12 cellular contexts compared by ENCODE assay signal in the genomic region with DNA sequence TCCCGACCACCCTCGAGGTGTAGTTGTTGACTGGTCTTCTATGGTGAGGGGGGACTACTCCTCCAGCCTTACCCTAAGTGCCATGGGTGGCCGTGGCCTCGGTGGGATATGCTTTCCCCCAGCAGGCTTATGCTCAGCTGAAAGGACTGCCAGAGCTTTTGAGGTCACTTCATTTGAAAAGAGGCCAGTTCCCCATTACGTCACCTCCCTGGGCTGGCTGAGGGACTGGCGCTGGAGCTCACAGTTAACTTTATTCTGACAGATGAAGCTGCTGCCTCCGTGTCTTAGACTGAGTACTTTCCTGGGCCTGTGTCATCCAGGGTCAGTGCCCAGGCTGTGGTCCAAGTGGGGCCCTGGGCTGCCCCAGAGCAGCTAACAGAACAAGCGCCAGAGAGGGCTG. TPM values are rescaled to one million over a fixed set of nuclear protein-coding genes. Genes with fewer than 3 reads are reported as not detected.
A peak's percentile ranks its signal among the peaks of the same experiment; 100 is the strongest.
DNase-seq lines count a peak whose midpoint lies in the region; ATAC-seq and TF ChIP-seq lines count a peak whose summit lies in the region.
"Had no signal": no experiment of that assay in that cellular context is flagged by ENCODE, and none has a peak within 500 bp of the region (broad histone marks: within the 10 kb centered on the region; RNA-seq: fewer than 3 reads in every experiment).

No MANE protein-coding gene starts in this region.

- H3K9me2 ChIP-seq in GM23248 (ENCODE audit: insufficient read depth): no peaks in the 10 kb centered on the region

- no peak overlapping the region for H3K27ac ChIP-seq in GM23248

- H3K27me3 ChIP-seq in GM23248 (replicated peaks; ENCODE audit: insufficient read depth): peaks cover 15% of the 10 kb centered on the region

- H3F3A ChIP-seq in GM23248 (ENCODE audit: insufficient read depth): no peaks in the 10 kb centered on the region

- peak overlapping the region in 1 of 5 experiments; percentile 49 for H3K4me3 Mint-ChIP-seq in brain
- H3K4me3 Mint-ChIP-seq: CD4-positive, alpha-beta T cell had no signal

- H3K9me3 ChIP-seq in GM23248 (ENCODE audit: low read depth): no peaks in the 10 kb centered on the region

- no peaks in the 10 kb centered on the region for H3K79me2 ChIP-seq in GM23248 (ENCODE audit: insufficient read depth)

- H3K27me3 Mint-ChIP-seq in brain: peaks cover 13% of the 10 kb centered on the region
- H3K27me3 Mint-ChIP-seq: CD4-positive, alpha-beta T cell had no signal

- peaks cover 41% of the 10 kb centered on the region for H3K4me1 Mint-ChIP-seq in brain

- H3K27ac Mint-ChIP-seq in brain: peak overlapping the region; percentile 45 to 88 (median 85)
- H3K27ac Mint-ChIP-seq: CD4-positive, alpha-beta T cell had no signal

- H3K4me2 ChIP-seq in GM23248 (ENCODE audit: unreplicated experiment): no peak overlapping the region

- H3K9ac ChIP-seq in GM23248: no peak overlapping the region

- H2AFZ ChIP-seq in GM23248: no peak overlapping the region

- ATAC-seq in HG02610 (IDR thresholded peaks at IDR 0.05; ENCODE audit: unreplicated experiment) (no peak), HG03571 (IDR thresholded peaks at IDR 0.05; ENCODE audit: unreplicated experiment) (no peak), GM19452 (IDR thresholded peaks at IDR 0.05; ENCODE audit: unreplicated experiment) (no peak)
- ATAC-seq: activated CD4-positive, CD25-positive, alpha-beta regulatory T cell treated with anti-CD3 and anti-CD28 coated beads, Interleukin-2, amount 50 U/mL, for 24 hours had no signal

- no peaks in the 10 kb centered on the region for H3K4me1 ChIP-seq in GM23248 (ENCODE audit: insufficient read depth)

- in situ Hi-C loops in GM23248 (cut with MboI): no loop called here

- DNase-seq in GM23248: peak; percentile 79
- peak; percentile 59 for DNase-seq in iris pigment epithelial cell (ENCODE audit: low read depth)
- DNase-seq in skeletal muscle cell (ENCODE audit: low read depth): peak; percentile 37
- no peak for DNase-seq in NCI-H1694 treated with DMSO at 0.1 percent for 48 hours (lab: John Stamatoyannopoulos, UW)
- DNase-seq: activated naive CD4-positive, alpha-beta T cell; CD4-positive, alpha-beta T cell; NCI-H2107 had no signal

- H3K4me3 ChIP-seq in GM23248 (no peak overlapping the region), skeletal muscle cell (ENCODE audit: low read depth, low read length) (no peak overlapping the region)

- peaks cover 35% of the 10 kb centered on the region for H3K36me3 Mint-ChIP-seq in brain

- no peaks in the 10 kb centered on the region for H4K20me1 ChIP-seq in GM23248 (ENCODE audit: insufficient read depth)

- WGBS in GM23248 (ENCODE audit: low coverage in 1 of 2, low lambda C conversion rate in 2 of 2, missing lambda C conversion rate in 2 of 2), 2 experiments: 20% methylated on average over 8 of the region's 8 CpGs

- peaks cover 0 to 2% (median 0%) of the 10 kb centered on the region in 5 experiments for H3K9me3 Mint-ChIP-seq in brain
- H3K9me3 Mint-ChIP-seq: CD4-positive, alpha-beta T cell had no signal

- H3K36me3 ChIP-seq in GM23248 (ENCODE audit: low read depth): no peaks in the 10 kb centered on the region

- TF ChIP-seq CTCF in brain (conservative IDR thresholded peaks at IDR 0.05): no peak

RNA-seq across cellular contexts. Expression of a gene that starts 42.8 kb away (rescaled TPM):
- 34.3 and 134 TPM in 2 replicates for total RNA-seq in GM23248 (2014; rRNA removed; shearing (Covaris generic))
- polyA plus RNA-seq in GM23248 (2016; fragmentation: Nextera tagmentation; extraction: Ambion mirVana): 16.6 and 21.1 TPM in 2 replicates
- 44.4 TPM for polyA plus RNA-seq in brain (ENCODE audit: insufficient read depth, low read depth, low replicate concordance)

RNA-seq across cellular contexts. Expression of a gene that starts 48.5 kb away (rescaled TPM):
- total RNA-seq in GM23248 (2014; rRNA removed; shearing (Covaris generic)): not detected in 2 replicates
- polyA plus RNA-seq in GM23248 (2016; fragmentation: Nextera tagmentation; extraction: Ambion mirVana) (not detected in 2 replicates), brain (ENCODE audit: insufficient read depth, low read depth, low replicate concordance) (46.0 TPM)

Comparison
In these comparisons a context has a peak if more than half of its experiments do, and no peak if none do; other contexts are left out.
1. RNA of a gene that starts 48.5 kb away (polyA plus RNA-seq): 46.0 TPM in brain (single experiment); not detected in GM23248; every median in the first group is over 10 times any median in the second.